In genomic region chr20:44309763-44310663, GRCh38 we compare ENCODE assay signal across 8 cellular contexts. TPM values are rescaled to one million over a fixed set of nuclear protein-coding genes. Genes with fewer than 3 reads are reported as not detected.
DNase-seq lines count a peak whose midpoint lies in the region; ATAC-seq and TF ChIP-seq lines count a peak whose summit lies in the region.

No MANE protein-coding gene starts in this region.

- H3K36me3 ChIP-seq in kidney epithelial cell (ENCODE audit: control insufficient read depth, insufficient read depth, low read length) = no peaks in the 10 kb centered on the region
- H3K36me3 ChIP-seq in stomach = peaks cover 3 to 20% (median 15%) of the 10 kb centered on the region in 4 donors

- TF ChIP-seq EP300 in stomach (IDR thresholded peaks at IDR 0.05) = no peak

- H3K27me3 ChIP-seq in kidney epithelial cell (ENCODE audit: control insufficient read depth, insufficient read depth, low read length) = no peaks in the 10 kb centered on the region
- H3K27me3 ChIP-seq in stomach = no peaks in the 10 kb centered on the region

- TF ChIP-seq CTCF in cardiac fibroblast (IDR thresholded peaks at IDR 0.05; ENCODE audit: low read depth, low read length) (no peak), kidney epithelial cell (IDR thresholded peaks at IDR 0.05; ENCODE audit: insufficient read depth, low read length, poor library complexity, severe bottlenecking) (no peak), stomach (IDR thresholded peaks at IDR 0.05) (no peak)

- H3K4me3 ChIP-seq in cardiac fibroblast (replicated peaks in 1 of 2; ENCODE audit: low read depth in 2 of 2, low read length in 2 of 2) = peak overlapping the region; percentile 99
- peak overlapping the region; percentile 85 for H3K4me3 ChIP-seq in kidney epithelial cell (ENCODE audit: low read depth, low read length)
- H3K4me3 ChIP-seq in stomach = peak overlapping the region; percentile 88 to 99 (median 92)

- H3K4me3 Mint-ChIP-seq in activated CD4-positive, alpha-beta T cell treated with anti-CD3 and anti-CD28 coated beads, Interleukin-2, amount 10 ng/mL, durations not matched to agents 7 days and 5 days = peak overlapping the region; percentile 91

- no peaks in the 10 kb centered on the region for H3K27me3 Mint-ChIP-seq in activated CD4-positive, alpha-beta T cell treated with anti-CD3 and anti-CD28 coated beads, Interleukin-2, amount 10 ng/mL, durations not matched to agents 7 days and 5 days

- no peak for TF ChIP-seq POLR2A in stomach (IDR thresholded peaks at IDR 0.05)

- no peaks in the 10 kb centered on the region for H3K36me3 Mint-ChIP-seq in activated CD4-positive, alpha-beta T cell treated with anti-CD3 and anti-CD28 coated beads, Interleukin-2, amount 10 ng/mL, durations not matched to agents 7 days and 5 days (ENCODE audit: low read depth)

- DNase-seq in activated CD4-positive, alpha-beta T cell treated with anti-CD3 and anti-CD28 coated beads, Interleukin-2, amount 10 ng/mL, durations not matched to agents 7 days and 5 days = no peak
- DNase-seq in activated CD4-positive, alpha-beta T cell treated with anti-CD3 and anti-CD28 coated beads for 4 hours = no peak
- DNase-seq in MV-4-11 (lab: John Stamatoyannopoulos, UW) (peak; percentile 9), cardiac fibroblast (ENCODE audit: low read depth in 2 of 2) (peak; percentile 76 to 81), kidney epithelial cell (ENCODE audit: low read depth) (no peak), stomach (no peak), NCI-H2081 (lab: John Stamatoyannopoulos, UW) (no peak)

- no peak for ATAC-seq in GM18517 (IDR thresholded peaks at IDR 0.05; ENCODE audit: unreplicated experiment)

- 2 to 21% (median 14%) methylated on average over 14 to 17 of the region's 17 CpGs for WGBS in stomach, 5 donors

- peak overlapping the region in 4 of 5 donors; percentile 73 to 87 (median 79) for H3K27ac ChIP-seq in stomach

- peak overlapping the region; percentile 94 for H3K27ac Mint-ChIP-seq in activated CD4-positive, alpha-beta T cell treated with anti-CD3 and anti-CD28 coated beads, Interleukin-2, amount 10 ng/mL, durations not matched to agents 7 days and 5 days

- H3K4me1 Mint-ChIP-seq in activated CD4-positive, alpha-beta T cell treated with anti-CD3 and anti-CD28 coated beads, Interleukin-2, amount 10 ng/mL, durations not matched to agents 7 days and 5 days = peaks cover 20% of the 10 kb centered on the region

- H3K9me3 Mint-ChIP-seq in activated CD4-positive, alpha-beta T cell treated with anti-CD3 and anti-CD28 coated beads, Interleukin-2, amount 10 ng/mL, durations not matched to agents 7 days and 5 days = no peaks in the 10 kb centered on the region

- H3K4me1 ChIP-seq in stomach = peaks cover 5 to 31% (median 24%) of the 10 kb centered on the region in 4 donors

- intact Hi-C loops in stomach (cut with DNase I; ENCODE audit: low total_unique reads) = loop anchor here (5.0 kb wide), 1 partner anchor 93 kb away; no protein-coding TSS in a partner anchor

- CTCF ChIA-PET in activated CD4-positive, alpha-beta T cell treated with anti-CD3 and anti-CD28 coated beads, Interleukin-2, amount 10 ng/mL, durations not matched to agents 7 days and 5 days (lab: Charles Lee) = interaction anchor here (0.9 to 6.3 kb wide), 16 partner anchors 10 to 645 kb away, joined by 3 to 144 read pairs (median 4); partner anchors contain the start of gene OSER1

- H3K9me3 ChIP-seq in stomach = no peaks in the 10 kb centered on the region

- POLR2A ChIA-PET in activated CD4-positive, alpha-beta T cell treated with anti-CD3 and anti-CD28 coated beads, Interleukin-2, amount 10 ng/mL, durations not matched to agents 7 days and 5 days (lab: Charles Lee) = no interaction called here

RNA-seq across cellular contexts. Expression of gene FITM2, which starts 1.0 kb away (rescaled TPM):
- total RNA-seq in activated CD4-positive, alpha-beta T cell treated with anti-CD3 and anti-CD28 coated beads, Interleukin-2, amount 10 ng/mL, durations not matched to agents 7 days and 5 days = 1 to 10 TPM; 4.8 to 4.9 TPM
- 5.3 and 5.5 TPM in 2 replicates for total RNA-seq in kidney epithelial cell
- 1 to 10 TPM; 2.7 to 5.7 (median 5.3) TPM for total RNA-seq in stomach
- 1 to 10 TPM in 2 of 3 donors, under 1 TPM in 1; 0.46 to 2.5 (median 1.7) TPM for polyA plus RNA-seq in stomach

RNA-seq across cellular contexts. Expression of gene R3HDML, which starts 26.8 kb away (rescaled TPM):
- total RNA-seq in activated CD4-positive, alpha-beta T cell treated with anti-CD3 and anti-CD28 coated beads, Interleukin-2, amount 10 ng/mL, durations not matched to agents 7 days and 5 days = not detected
- not detected in 2 replicates for total RNA-seq in kidney epithelial cell
- total RNA-seq in stomach = not detected
- polyA plus RNA-seq in stomach = not detected

RNA-seq across cellular contexts. Expression of gene HNF4A, which starts 45.5 kb away (rescaled TPM):
- not detected for total RNA-seq in activated CD4-positive, alpha-beta T cell treated with anti-CD3 and anti-CD28 coated beads, Interleukin-2, amount 10 ng/mL, durations not matched to agents 7 days and 5 days
- total RNA-seq in kidney epithelial cell (not detected in 2 replicates), stomach (10 to 100 TPM; 10.3 to 64.8 (median 33.5) TPM)
- polyA plus RNA-seq in stomach = 10 to 100 TPM in 1 of 3 donors, 1 to 10 TPM in 2; 1.3 to 18.5 (median 9.2) TPM

Comparison
In these comparisons a context has a peak if more than half of its experiments do, and no peak if none do; other contexts are left out.
1. DNase-seq: peak in MV-4-11 (single experiment) and cardiac fibroblast (2 of 2); none in activated CD4-positive, alpha-beta T cell treated with anti-CD3 and anti-CD28 coated beads, Interleukin-2, amount 10 ng/mL, durations not matched to agents 7 days and 5 days (single experiment), activated CD4-positive, alpha-beta T cell treated with anti-CD3 and anti-CD28 coated beads for 4 hours (0 of 2), kidney epithelial cell (single experiment), stomach (single experiment) and NCI-H2081 (0 of 2).
2. RNA of gene HNF4A, which starts 45.5 kb away (total RNA-seq): 10.3 to 64.8 TPM in stomach; not detected in activated CD4-positive, alpha-beta T cell treated with anti-CD3 and anti-CD28 coated beads, Interleukin-2, amount 10 ng/mL, durations not matched to agents 7 days and 5 days and not detected in kidney epithelial cell; every median in the first group is over 10 times any median in the second.
3. Peak in every context shown above with its lines, with median percentiles within 50 percentile points of each other: H3K4me3 ChIP-seq.